ENCODE assay signal across 1 cellular context in genomic region chr17:51128089-51128488, GRCh38.
TF ChIP-seq lines count a peak whose summit lies in the region.

No MANE protein-coding gene starts in this region.

TF ChIP-seq in GM23338, 12 proteins besides CTCF, POLR2A, EP300 and RAD21 (continued from another document):
- TF ChIP-seq ZNF462 (CRISPR knock-in tag; IDR thresholded peaks at IDR 0.05) = no peak
- no peak for TF ChIP-seq JUNB (IDR thresholded peaks at IDR 0.05; ENCODE audit: unreplicated experiment)
